In genomic region chr13:28136916-28137315, GRCh38 we compare ENCODE assay signal across 8 cellular contexts. TPM values are rescaled to one million over a fixed set of nuclear protein-coding genes. Genes with fewer than 3 reads are reported as not detected.
DNase-seq lines count a peak whose midpoint lies in the region; ATAC-seq, FAIRE-seq and TF ChIP-seq lines count a peak whose summit lies in the region.

No MANE protein-coding gene starts in this region.

- H3K4me3 ChIP-seq in RWPE2 (ENCODE audit: severe bottlenecking) (peak overlapping the region; percentile 94), small intestine (ENCODE audit: low read depth in 1 of 2, low read length in 2 of 2) (peak overlapping the region in 1 of 2 donors; percentile 98), prostate gland (peak overlapping the region in 1 of 2 donors; percentile 82), adrenal gland (peak overlapping the region in 2 of 4 donors; percentile 90 to 96)

- FAIRE-seq in small intestine (lab: Jason Lieb, UNC), result no peak

- DNase-seq in NCI-H510A treated with DMSO at 0.1 percent for 48 hours (lab: John Stamatoyannopoulos, UW) (peak; percentile 5), NCI-H510A (lab: John Stamatoyannopoulos, UW) (no peak), RWPE2 (ENCODE audit: low spot score) (no peak), fibroblast of peridontal ligament (ENCODE audit: extremely low read depth) (peak; percentile 17), small intestine (peak; percentile 54), GM19240 (ENCODE audit: insufficient read length, low spot score) (no peak), prostate gland (ENCODE audit: low spot score) (no peak), adrenal gland (no peak)

- no peak for ATAC-seq in RWPE2 (ENCODE audit: low read depth)

- H3K9me3 ChIP-seq in RWPE2 (ENCODE audit: severe bottlenecking) (no peaks in the 10 kb centered on the region), small intestine (ENCODE audit: control insufficient read depth, low read depth) (no peaks in the 10 kb centered on the region), prostate gland (no peaks in the 10 kb centered on the region), adrenal gland (replicated peaks in 1 of 3) (no peaks in the 10 kb centered on the region)

- intact Hi-C loops in prostate gland (cut with DNase I), result loop anchor here (10.0 kb wide), 1 partner anchor 518 kb away; the partner anchor contains the start of gene POMP
- intact Hi-C loops in adrenal gland (cut with DNase I), result loop anchor here in 1 of 2 donors (10.0 kb wide), 1 partner anchor 498 kb away; no protein-coding TSS in a partner anchor

- H3K27me3 ChIP-seq in RWPE2 (ENCODE audit: insufficient read depth, poor library complexity, severe bottlenecking), result no peaks in the 10 kb centered on the region
- H3K27me3 ChIP-seq in small intestine (ENCODE audit: control insufficient read depth in 2 of 2, insufficient read depth in 2 of 2, low read length in 2 of 2), result no peaks in the 10 kb centered on the region
- no peaks in the 10 kb centered on the region for H3K27me3 ChIP-seq in prostate gland (replicated peaks; ENCODE audit: insufficient read depth)
- no peaks in the 10 kb centered on the region for H3K27me3 ChIP-seq in adrenal gland

- 8 to 35% (median 17%) methylated on average over 7 of the region's 7 CpGs for WGBS in small intestine, 3 donors
- 42% methylated on average over 7 of the region's 7 CpGs for WGBS in prostate gland
- 48 to 52% (median 50%) methylated on average over 7 of the region's 7 CpGs for WGBS in adrenal gland, 4 donors

- TF ChIP-seq POLR2A in prostate gland (IDR thresholded peaks at IDR 0.05) (no peak), adrenal gland (IDR thresholded peaks at IDR 0.05) (no peak)

- H3K4me1 ChIP-seq in RWPE2 (ENCODE audit: insufficient read depth, poor library complexity, severe bottlenecking) (peaks cover 11% of the 10 kb centered on the region), small intestine (ENCODE audit: control insufficient read depth in 2 of 2, insufficient read depth in 1 of 2, low read depth in 1 of 2, low read length in 1 of 2) (no peaks in the 10 kb centered on the region), prostate gland (replicated peaks) (peaks cover 5% of the 10 kb centered on the region), adrenal gland (replicated peaks in 1 of 2) (peaks cover 6 to 22% of the 10 kb centered on the region in 2 donors)

- TF ChIP-seq CTCF in RWPE2 (IDR thresholded peaks at IDR 0.05; ENCODE audit: poor library complexity, severe bottlenecking), result no peak
- no peak for TF ChIP-seq CTCF in prostate gland (IDR thresholded peaks at IDR 0.05)
- no peak for TF ChIP-seq CTCF in adrenal gland (IDR thresholded peaks at IDR 0.05)

- H3K27ac ChIP-seq in RWPE2 (ENCODE audit: poor library complexity, severe bottlenecking) (no peak overlapping the region), small intestine (ENCODE audit: low read depth in 1 of 2, low read length in 1 of 2) (no peak overlapping the region), prostate gland (no peak overlapping the region), adrenal gland (peak overlapping the region in 1 of 5 donors; percentile 94)

- no peaks in the 10 kb centered on the region for H3K36me3 ChIP-seq in RWPE2 (ENCODE audit: low read depth)
- H3K36me3 ChIP-seq in small intestine (ENCODE audit: control insufficient read depth in 2 of 2, insufficient read depth in 2 of 2, low read length in 2 of 2), result no peaks in the 10 kb centered on the region
- H3K36me3 ChIP-seq in prostate gland, result no peaks in the 10 kb centered on the region
- H3K36me3 ChIP-seq in adrenal gland (replicated peaks in 1 of 2), result no peaks in the 10 kb centered on the region

RNA-seq across cellular contexts. Expression of gene PAN3, which starts 1.4 kb away (rescaled TPM):
- polyA plus RNA-seq in small intestine (10 to 100 TPM in 1 of 3 donors, 1 to 10 TPM in 2; 7.8 to 13.2 (median 8.0) TPM), adrenal gland (10 to 100 TPM; 13.3 to 27.7 (median 16.4) TPM)
- total RNA-seq in prostate gland (10 to 100 TPM; 31.4 to 51.7 TPM), adrenal gland (10 to 100 TPM; 15.2 to 31.4 (median 23.9) TPM)

RNA-seq across cellular contexts. Expression of gene FLT3, which starts 36.5 kb away (rescaled TPM):
- polyA plus RNA-seq in small intestine (under 1 TPM in 2 of 3 donors, not detected in 1; 0.19 to 0.27 TPM), adrenal gland (under 1 TPM; 0.13 to 0.64 (median 0.22) TPM)
- total RNA-seq in prostate gland (1 to 10 TPM in 1 of 2 donors, under 1 TPM in 1; 0.27 to 2.4 TPM), adrenal gland (1 to 10 TPM in 1 of 8 donors, under 1 TPM in 7; 0.06 to 1.0 (median 0.33) TPM)

Comparison
In these comparisons a context has a peak if more than half of its experiments do, and no peak if none do; other contexts are left out.
1. DNase-seq: peak in NCI-H510A treated with DMSO at 0.1 percent for 48 hours (single experiment), fibroblast of peridontal ligament (single experiment) and small intestine (single experiment); none in NCI-H510A (single experiment), RWPE2 (single experiment), GM19240 (single experiment), prostate gland (single experiment) and adrenal gland (0 of 7).